Comparison of ENCODE assay signal across 2 cellular contexts in the genomic region with DNA sequence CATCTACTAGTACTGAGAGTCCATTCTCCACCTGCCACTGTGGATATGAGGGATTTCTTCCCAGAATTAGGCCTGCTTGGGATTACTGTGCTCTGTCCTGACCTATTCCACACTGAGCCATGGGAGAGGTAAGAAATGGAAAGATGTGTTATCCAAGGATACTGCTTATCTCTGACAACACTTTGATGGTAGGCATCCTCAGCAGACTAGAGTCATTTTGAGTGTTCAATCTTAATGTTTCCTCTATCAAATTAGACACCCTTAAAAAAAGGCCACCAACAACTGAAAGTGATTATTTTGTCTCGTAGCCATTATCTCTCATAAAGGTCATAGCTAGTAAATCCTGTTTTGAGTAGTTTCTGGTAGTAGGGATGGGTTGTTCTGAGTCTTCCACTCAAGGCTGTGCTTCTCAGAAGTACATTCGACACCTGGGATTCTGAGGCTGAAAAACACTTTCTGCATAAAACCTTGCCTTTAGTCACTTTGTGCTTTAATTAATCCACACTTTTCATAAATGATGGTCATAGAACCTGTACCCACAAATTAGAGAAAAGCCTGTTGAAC.
TF ChIP-seq lines count a peak whose summit lies in the region.

No MANE protein-coding gene starts in this region.

TF ChIP-seq in GM12878, 131 proteins besides CTCF, POLR2A, EP300 and RAD21:
- TF ChIP-seq BHLHE40 (IDR thresholded peaks at IDR 0.05; ENCODE audit: borderline replicate concordance in 1 of 2, low read depth in 2 of 2, low read length in 1 of 2) (no peak), JUNB (IDR thresholded peaks at IDR 0.05) (peak; percentile 32)
TF ChIP-seq in GM12878: peak in this region for 1.

TF ChIP-seq in GM23338, 12 proteins besides CTCF, POLR2A, EP300 and RAD21:
- TF ChIP-seq EZH2 (IDR thresholded peaks at IDR 0.05; ENCODE audit: low read depth, unreplicated experiment) (no peak), NANOG (IDR thresholded peaks at IDR 0.05; ENCODE audit: borderline replicate concordance) (no peak), STAT1 (IDR thresholded peaks at IDR 0.05; ENCODE audit: unreplicated experiment) (no peak), POLR2AphosphoS5 (IDR thresholded peaks at IDR 0.05; ENCODE audit: low read depth) (no peak), ZNF114 (CRISPR knock-in tag; IDR thresholded peaks at IDR 0.05) (no peak), CREB1 (CRISPR knock-in tag; IDR thresholded peaks at IDR 0.05; ENCODE audit: low read depth) (no peak), REST (IDR thresholded peaks at IDR 0.05; ENCODE audit: unreplicated experiment) (no peak), EZH2phosphoT487 (IDR thresholded peaks at IDR 0.05; ENCODE audit: unreplicated experiment) (no peak), JUNB (IDR thresholded peaks at IDR 0.05; ENCODE audit: unreplicated experiment) (no peak), ZNF331 (CRISPR knock-in tag; IDR thresholded peaks at IDR 0.05; ENCODE audit: low read depth) (no peak)
- TF ChIP-seq, protein P1, sequence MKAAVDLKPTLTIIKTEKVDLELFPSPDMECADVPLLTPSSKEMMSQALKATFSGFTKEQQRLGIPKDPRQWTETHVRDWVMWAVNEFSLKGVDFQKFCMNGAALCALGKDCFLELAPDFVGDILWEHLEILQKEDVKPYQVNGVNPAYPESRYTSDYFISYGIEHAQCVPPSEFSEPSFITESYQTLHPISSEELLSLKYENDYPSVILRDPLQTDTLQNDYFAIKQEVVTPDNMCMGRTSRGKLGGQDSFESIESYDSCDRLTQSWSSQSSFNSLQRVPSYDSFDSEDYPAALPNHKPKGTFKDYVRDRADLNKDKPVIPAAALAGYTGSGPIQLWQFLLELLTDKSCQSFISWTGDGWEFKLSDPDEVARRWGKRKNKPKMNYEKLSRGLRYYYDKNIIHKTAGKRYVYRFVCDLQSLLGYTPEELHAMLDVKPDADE (IDR thresholded peaks at IDR 0.05): no peak
- TF ChIP-seq, protein P2, sequence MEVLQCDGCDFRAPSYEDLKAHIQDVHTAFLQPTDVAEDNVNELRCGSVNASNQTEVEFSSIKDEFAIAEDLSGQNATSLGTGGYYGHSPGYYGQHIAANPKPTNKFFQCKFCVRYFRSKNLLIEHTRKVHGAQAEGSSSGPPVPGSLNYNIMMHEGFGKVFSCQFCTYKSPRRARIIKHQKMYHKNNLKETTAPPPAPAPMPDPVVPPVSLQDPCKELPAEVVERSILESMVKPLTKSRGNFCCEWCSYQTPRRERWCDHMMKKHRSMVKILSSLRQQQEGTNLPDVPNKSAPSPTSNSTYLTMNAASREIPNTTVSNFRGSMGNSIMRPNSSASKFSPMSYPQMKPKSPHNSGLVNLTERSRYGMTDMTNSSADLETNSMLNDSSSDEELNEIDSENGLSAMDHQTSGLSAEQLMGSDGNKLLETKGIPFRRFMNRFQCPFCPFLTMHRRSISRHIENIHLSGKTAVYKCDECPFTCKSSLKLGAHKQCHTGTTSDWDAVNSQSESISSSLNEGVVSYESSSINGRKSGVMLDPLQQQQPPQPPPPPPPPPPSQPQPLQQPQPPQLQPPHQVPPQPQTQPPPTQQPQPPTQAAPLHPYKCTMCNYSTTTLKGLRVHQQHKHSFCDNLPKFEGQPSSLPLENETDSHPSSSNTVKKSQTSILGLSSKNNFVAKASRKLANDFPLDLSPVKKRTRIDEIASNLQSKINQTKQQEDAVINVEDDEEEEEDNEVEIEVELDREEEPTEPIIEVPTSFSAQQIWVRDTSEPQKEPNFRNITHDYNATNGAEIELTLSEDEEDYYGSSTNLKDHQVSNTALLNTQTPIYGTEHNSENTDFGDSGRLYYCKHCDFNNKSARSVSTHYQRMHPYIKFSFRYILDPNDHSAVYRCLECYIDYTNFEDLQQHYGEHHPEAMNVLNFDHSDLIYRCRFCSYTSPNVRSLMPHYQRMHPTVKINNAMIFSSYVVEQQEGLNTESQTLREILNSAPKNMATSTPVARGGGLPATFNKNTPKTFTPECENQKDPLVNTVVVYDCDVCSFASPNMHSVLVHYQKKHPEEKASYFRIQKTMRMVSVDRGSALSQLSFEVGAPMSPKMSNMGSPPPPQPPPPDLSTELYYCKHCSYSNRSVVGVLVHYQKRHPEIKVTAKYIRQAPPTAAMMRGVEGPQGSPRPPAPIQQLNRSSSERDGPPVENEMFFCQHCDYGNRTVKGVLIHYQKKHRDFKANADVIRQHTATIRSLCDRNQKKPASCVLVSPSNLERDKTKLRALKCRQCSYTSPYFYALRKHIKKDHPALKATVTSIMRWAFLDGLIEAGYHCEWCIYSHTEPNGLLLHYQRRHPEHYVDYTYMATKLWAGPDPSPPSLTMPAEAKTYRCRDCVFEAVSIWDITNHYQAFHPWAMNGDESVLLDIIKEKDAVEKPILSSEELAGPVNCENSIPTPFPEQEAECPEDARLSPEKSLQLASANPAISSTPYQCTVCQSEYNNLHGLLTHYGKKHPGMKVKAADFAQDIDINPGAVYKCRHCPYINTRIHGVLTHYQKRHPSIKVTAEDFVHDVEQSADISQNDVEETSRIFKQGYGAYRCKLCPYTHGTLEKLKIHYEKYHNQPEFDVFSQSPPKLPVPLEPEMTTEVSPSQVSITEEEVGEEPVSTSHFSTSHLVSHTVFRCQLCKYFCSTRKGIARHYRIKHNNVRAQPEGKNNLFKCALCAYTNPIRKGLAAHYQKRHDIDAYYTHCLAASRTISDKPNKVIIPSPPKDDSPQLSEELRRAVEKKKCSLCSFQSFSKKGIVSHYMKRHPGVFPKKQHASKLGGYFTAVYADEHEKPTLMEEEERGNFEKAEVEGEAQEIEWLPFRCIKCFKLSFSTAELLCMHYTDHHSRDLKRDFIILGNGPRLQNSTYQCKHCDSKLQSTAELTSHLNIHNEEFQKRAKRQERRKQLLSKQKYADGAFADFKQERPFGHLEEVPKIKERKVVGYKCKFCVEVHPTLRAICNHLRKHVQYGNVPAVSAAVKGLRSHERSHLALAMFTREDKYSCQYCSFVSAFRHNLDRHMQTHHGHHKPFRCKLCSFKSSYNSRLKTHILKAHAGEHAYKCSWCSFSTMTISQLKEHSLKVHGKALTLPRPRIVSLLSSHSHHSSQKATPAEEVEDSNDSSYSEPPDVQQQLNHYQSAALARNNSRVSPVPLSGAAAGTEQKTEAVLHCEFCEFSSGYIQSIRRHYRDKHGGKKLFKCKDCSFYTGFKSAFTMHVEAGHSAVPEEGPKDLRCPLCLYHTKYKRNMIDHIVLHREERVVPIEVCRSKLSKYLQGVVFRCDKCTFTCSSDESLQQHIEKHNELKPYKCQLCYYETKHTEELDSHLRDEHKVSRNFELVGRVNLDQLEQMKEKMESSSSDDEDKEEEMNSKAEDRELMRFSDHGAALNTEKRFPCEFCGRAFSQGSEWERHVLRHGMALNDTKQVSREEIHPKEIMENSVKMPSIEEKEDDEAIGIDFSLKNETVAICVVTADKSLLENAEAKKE (CRISPR knock-in tag; IDR thresholded peaks at IDR 0.05): no peak
